ENCODE assay signal across 13 cellular contexts in the genomic region with DNA sequence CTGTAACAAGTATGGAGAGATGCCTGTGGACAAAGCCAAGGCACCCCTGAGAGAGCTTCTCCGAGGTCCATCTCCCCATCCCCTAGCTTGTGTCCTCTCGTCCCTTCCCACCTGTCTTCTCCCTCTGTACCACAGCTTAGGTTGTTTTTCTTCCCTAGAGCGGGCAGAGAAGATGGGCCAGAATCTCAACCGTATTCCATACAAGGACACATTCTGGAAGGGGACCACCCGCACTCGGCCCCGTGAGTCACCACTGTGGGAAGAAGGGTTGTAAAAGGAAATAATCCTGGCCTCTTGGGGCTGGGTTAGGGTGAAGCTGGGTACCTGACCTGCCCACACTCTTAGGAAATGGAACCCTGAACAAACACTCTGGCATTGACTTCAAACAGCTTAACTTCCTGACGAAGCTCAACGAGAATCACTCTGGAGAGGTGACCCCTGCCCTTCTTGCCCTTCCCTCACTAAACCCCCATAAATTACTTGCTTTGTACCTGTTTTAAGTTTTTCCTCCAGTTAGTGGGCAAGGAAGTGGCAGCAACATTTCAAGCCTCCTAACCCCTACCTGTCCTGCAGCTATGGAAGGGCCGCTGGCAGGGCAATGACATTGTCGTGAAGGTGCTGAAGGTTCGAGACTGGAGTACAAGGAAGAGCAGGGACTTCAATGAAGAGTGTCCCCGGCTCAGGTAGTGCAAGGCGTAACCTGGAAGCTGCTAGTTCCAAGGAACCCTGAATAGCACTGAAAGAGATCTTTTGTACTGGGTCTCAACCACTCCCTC. TPM values are rescaled to one million over a fixed set of nuclear protein-coding genes. Genes with fewer than 3 reads are reported as not detected.
DNase-seq lines count a peak whose midpoint lies in the region; ATAC-seq and TF ChIP-seq lines count a peak whose summit lies in the region.
"Had no signal": no experiment of that assay in that cellular context is flagged by ENCODE, and none has a peak within 500 bp of the region (broad histone marks: within the 10 kb centered on the region; RNA-seq: fewer than 3 reads in every experiment).

No MANE protein-coding gene starts in this region.

- no peak for ATAC-seq in activated CD8-positive, alpha-beta T cell treated with anti-CD3 and anti-CD28 coated beads for 36 hours
- ATAC-seq in memory B cell (ENCODE audit: low read depth), result no peak
- no peak for ATAC-seq in GM18909 (IDR thresholded peaks at IDR 0.05; ENCODE audit: poor library complexity, unreplicated experiment)
- ATAC-seq: T-cell had no signal

- no peaks in the 10 kb centered on the region for H3K27me3 Mint-ChIP-seq in activated naive CD4-positive, alpha-beta T cell treated with anti-CD3 and anti-CD28 coated beads for 36 hours (ENCODE audit: low read depth)
- no peaks in the 10 kb centered on the region for H3K27me3 Mint-ChIP-seq in activated CD8-positive, alpha-beta T cell treated with anti-CD3 and anti-CD28 coated beads for 36 hours
- no peaks in the 10 kb centered on the region for H3K27me3 Mint-ChIP-seq in memory B cell
- H3K27me3 Mint-ChIP-seq: T-cell had no signal

- no peak for TF ChIP-seq CTCF in activated CD8-positive, alpha-beta T cell treated with anti-CD3 and anti-CD28 coated beads for 36 hours (IDR thresholded peaks at IDR 0.05)
- no peak for TF ChIP-seq CTCF in testis (IDR thresholded peaks at IDR 0.05)

- DNase-seq in activated naive CD4-positive, alpha-beta T cell treated with Interleukin-2 at 50 U/mL for 16 hours, result peak; percentile 1
- DNase-seq in activated naive CD4-positive, alpha-beta T cell treated with anti-CD3 and anti-CD28 coated beads for 36 hours, result no peak
- DNase-seq in activated CD8-positive, alpha-beta T cell treated with anti-CD3 and anti-CD28 coated beads for 36 hours, result no peak
- peak in 1 of 2 donors; percentile 7 for DNase-seq in memory B cell (ENCODE audit: low spot score in 2 of 2)
- DNase-seq in testis, result peak; percentile 9
- DNase-seq in NCI-H345 treated with DMSO at 0.1 percent for 48 hours (lab: John Stamatoyannopoulos, UW; ENCODE audit: unreplicated experiment), result no peak
- no peak for DNase-seq in 8988T
- DNase-seq: cortex of kidney, hippocampal formation, NCI-H774 had no signal

- intact Hi-C loops in activated naive CD4-positive, alpha-beta T cell treated with anti-CD3 and anti-CD28 coated beads for 36 hours (cut with micrococcal nuclease), result loop anchor here (5.0 to 10.0 kb wide), 3 partner anchors 906 to 1063 kb away; a partner anchor contains a TSS
- intact Hi-C loops in activated CD8-positive, alpha-beta T cell treated with anti-CD3 and anti-CD28 coated beads for 36 hours (cut with micrococcal nuclease), result loop anchor here (10.0 kb wide), 2 partner anchors 46 to 214 kb away; a partner anchor contains a TSS
- intact Hi-C loops in testis (cut with DNase I; ENCODE audit: low total_unique reads), result no loop called here

- H3K4me3 ChIP-seq in testis, result no peak overlapping the region
- H3K4me3 ChIP-seq: HAP-1 had no signal

- no peak overlapping the region for H3K27ac ChIP-seq in testis

- WGBS in testis, 2 donors, result 89 to 92% methylated on average over 14 of the region's 14 CpGs

- H3K9me3 ChIP-seq in testis, result no peaks in the 10 kb centered on the region
- H3K9me3 ChIP-seq: HAP-1 had no signal

- no peak overlapping the region for H3K4me3 Mint-ChIP-seq in activated naive CD4-positive, alpha-beta T cell treated with anti-CD3 and anti-CD28 coated beads for 36 hours
- no peak overlapping the region for H3K4me3 Mint-ChIP-seq in activated CD8-positive, alpha-beta T cell treated with anti-CD3 and anti-CD28 coated beads for 36 hours
- no peak overlapping the region for H3K4me3 Mint-ChIP-seq in memory B cell

- POLR2A ChIA-PET in activated CD8-positive, alpha-beta T cell treated with anti-CD3 and anti-CD28 coated beads for 36 hours (lab: Charles Lee), result interaction anchor here (1.1 to 7.8 kb wide), 5 partner anchors 10 to 127 kb away, joined by 3 to 48 read pairs (median 4); a partner anchor contains a TSS

- H3K4me1 Mint-ChIP-seq in activated naive CD4-positive, alpha-beta T cell treated with anti-CD3 and anti-CD28 coated beads for 36 hours (ENCODE audit: low read depth), result peaks cover 39% of the 10 kb centered on the region
- peaks cover 50% of the 10 kb centered on the region for H3K4me1 Mint-ChIP-seq in activated CD8-positive, alpha-beta T cell treated with anti-CD3 and anti-CD28 coated beads for 36 hours (ENCODE audit: low read depth)
- peaks cover 23% of the 10 kb centered on the region for H3K4me1 Mint-ChIP-seq in memory B cell

- H3K27ac Mint-ChIP-seq in activated naive CD4-positive, alpha-beta T cell treated with anti-CD3 and anti-CD28 coated beads for 36 hours, result no peak overlapping the region
- peak overlapping the region; percentile 72 for H3K27ac Mint-ChIP-seq in activated CD8-positive, alpha-beta T cell treated with anti-CD3 and anti-CD28 coated beads for 36 hours
- peak overlapping the region; percentile 73 for H3K27ac Mint-ChIP-seq in memory B cell

- TF ChIP-seq POLR2A in testis (IDR thresholded peaks at IDR 0.05), result no peak

- H3K36me3 ChIP-seq in testis (ENCODE audit: low read depth, missing control alignments), result no peaks in the 10 kb centered on the region

- no peaks in the 10 kb centered on the region for H3K9me3 Mint-ChIP-seq in activated naive CD4-positive, alpha-beta T cell treated with anti-CD3 and anti-CD28 coated beads for 36 hours
- H3K9me3 Mint-ChIP-seq in activated CD8-positive, alpha-beta T cell treated with anti-CD3 and anti-CD28 coated beads for 36 hours, result no peaks in the 10 kb centered on the region
- no peaks in the 10 kb centered on the region for H3K9me3 Mint-ChIP-seq in memory B cell
- H3K9me3 Mint-ChIP-seq: T-cell had no signal

- CTCF ChIA-PET in activated naive CD4-positive, alpha-beta T cell treated with anti-CD3 and anti-CD28 coated beads for 36 hours (lab: Charles Lee), result interaction anchor here (0.7 to 3.5 kb wide), 3 partner anchors 9 to 74 kb away, joined by 3 to 13 read pairs (median 6); a partner anchor contains a TSS
- CTCF ChIA-PET in activated CD8-positive, alpha-beta T cell treated with anti-CD3 and anti-CD28 coated beads for 36 hours (lab: Charles Lee), result interaction anchor here (0.7 to 1.4 kb wide), 4 partner anchors 74 to 146 kb away, joined by 3 to 5 read pairs (median 4); a partner anchor contains a TSS

- no peaks in the 10 kb centered on the region for H3K27me3 ChIP-seq in testis

- peaks cover 32% of the 10 kb centered on the region for H3K36me3 Mint-ChIP-seq in activated naive CD4-positive, alpha-beta T cell treated with anti-CD3 and anti-CD28 coated beads for 36 hours (ENCODE audit: low read depth)
- H3K36me3 Mint-ChIP-seq in activated CD8-positive, alpha-beta T cell treated with anti-CD3 and anti-CD28 coated beads for 36 hours (ENCODE audit: low read depth), result peaks cover 49% of the 10 kb centered on the region
- peaks cover 20% of the 10 kb centered on the region for H3K36me3 Mint-ChIP-seq in memory B cell

- peaks cover 39% of the 10 kb centered on the region for H3K4me1 ChIP-seq in testis

RNA-seq across cellular contexts. Expression of a gene that starts 3.1 kb away (rescaled TPM):
- total RNA-seq in activated naive CD4-positive, alpha-beta T cell treated with anti-CD3 and anti-CD28 coated beads for 36 hours, result 100 to 1,000 TPM; 151 to 156 TPM
- total RNA-seq in activated CD8-positive, alpha-beta T cell treated with anti-CD3 and anti-CD28 coated beads for 36 hours, result 100 to 1,000 TPM; 151 to 160 TPM
- 100 to 1,000 TPM; 123 to 210 TPM for total RNA-seq in testis
- polyA plus RNA-seq in testis (ENCODE audit: insufficient read depth, low read depth, low replicate concordance), result 389 TPM

RNA-seq across cellular contexts. Expression of a gene that starts 5.3 kb away (rescaled TPM):
- 10 to 100 TPM; 65.2 to 65.7 TPM for total RNA-seq in activated naive CD4-positive, alpha-beta T cell treated with anti-CD3 and anti-CD28 coated beads for 36 hours
- 10 to 100 TPM; 70.6 to 71.7 TPM for total RNA-seq in activated CD8-positive, alpha-beta T cell treated with anti-CD3 and anti-CD28 coated beads for 36 hours
- 100 to 1,000 TPM in 1 of 2 donors, 10 to 100 TPM in 1; 79.1 to 109 TPM for total RNA-seq in testis
- polyA plus RNA-seq in testis (ENCODE audit: insufficient read depth, low read depth, low replicate concordance), result 122 TPM

RNA-seq across cellular contexts. Expression of a gene that starts 5.5 kb away (rescaled TPM):
- total RNA-seq in activated naive CD4-positive, alpha-beta T cell treated with anti-CD3 and anti-CD28 coated beads for 36 hours, result 10 to 100 TPM; 31.9 to 33.5 TPM
- total RNA-seq in activated CD8-positive, alpha-beta T cell treated with anti-CD3 and anti-CD28 coated beads for 36 hours, result 10 to 100 TPM; 39.6 to 43.1 TPM
- total RNA-seq in testis, result 10 to 100 TPM; 17.5 to 18.5 TPM
- 29.6 TPM for polyA plus RNA-seq in testis (ENCODE audit: insufficient read depth, low read depth, low replicate concordance)

RNA-seq across cellular contexts. Expression of a gene that starts 10.3 kb away (rescaled TPM):
- 10 to 100 TPM; 25.7 to 28.5 TPM for total RNA-seq in activated naive CD4-positive, alpha-beta T cell treated with anti-CD3 and anti-CD28 coated beads for 36 hours
- total RNA-seq in activated CD8-positive, alpha-beta T cell treated with anti-CD3 and anti-CD28 coated beads for 36 hours, result 10 to 100 TPM; 28.1 to 31.4 TPM
- 100 to 1,000 TPM; 134 to 151 TPM for total RNA-seq in testis
- polyA plus RNA-seq in testis (ENCODE audit: insufficient read depth, low read depth, low replicate concordance), result 60.9 TPM

RNA-seq across cellular contexts. Expression of a gene that starts 46.7 kb away (rescaled TPM):
- total RNA-seq in activated naive CD4-positive, alpha-beta T cell treated with anti-CD3 and anti-CD28 coated beads for 36 hours, result under 1 TPM; 0.79 to 0.88 TPM
- 1 to 10 TPM; 1.6 TPM for total RNA-seq in activated CD8-positive, alpha-beta T cell treated with anti-CD3 and anti-CD28 coated beads for 36 hours
- 1 to 10 TPM; 7.1 to 8.8 TPM for total RNA-seq in testis
- 14.2 TPM for polyA plus RNA-seq in testis (ENCODE audit: insufficient read depth, low read depth, low replicate concordance)

Comparison
In these comparisons a context has a peak if more than half of its experiments do, and no peak if none do; other contexts are left out.
1. DNase-seq: peak in activated naive CD4-positive, alpha-beta T cell treated with Interleukin-2 at 50 U/mL for 16 hours (single experiment) and testis (single experiment); none in activated naive CD4-positive, alpha-beta T cell treated with anti-CD3 and anti-CD28 coated beads for 36 hours (single experiment), activated CD8-positive, alpha-beta T cell treated with anti-CD3 and anti-CD28 coated beads for 36 hours (single experiment), NCI-H345 treated with DMSO at 0.1 percent for 48 hours (single experiment) and 8988T (single experiment).